11 cellular contexts compared by ENCODE assay signal in the genomic region with DNA sequence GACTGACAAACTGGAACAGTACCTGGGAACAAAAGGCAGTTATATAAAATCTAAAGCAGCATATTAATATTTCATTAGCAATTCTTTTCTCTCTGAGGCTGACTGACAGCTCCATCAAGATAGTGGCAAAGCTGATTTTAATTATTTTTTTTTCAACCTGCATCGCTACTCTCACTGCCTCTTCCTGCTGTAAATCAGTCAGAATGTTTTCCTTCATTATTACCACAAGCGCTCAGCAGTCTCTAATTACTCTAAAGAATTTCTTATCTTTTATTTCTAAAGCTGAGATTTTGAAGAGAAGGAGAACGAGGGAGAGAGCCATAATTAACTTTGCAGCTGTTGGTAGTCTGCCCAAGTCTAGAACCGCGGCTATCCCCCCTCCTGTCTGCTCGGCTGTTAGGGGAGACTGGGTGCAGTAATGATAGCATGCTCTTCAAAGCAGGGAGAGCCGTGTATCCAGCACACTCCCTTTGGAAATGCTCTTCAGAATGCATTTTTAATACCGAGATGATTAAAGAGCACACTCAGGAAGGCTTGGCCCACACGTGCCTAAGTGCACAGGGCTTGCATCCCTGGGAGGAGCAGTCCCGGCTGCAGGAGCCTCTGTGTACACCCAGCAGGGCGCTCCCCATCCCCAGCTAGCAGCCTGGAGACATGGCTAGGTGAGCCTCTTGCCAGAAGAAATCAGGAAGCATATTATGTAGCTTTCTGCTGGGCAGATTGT.
A peak's percentile ranks its signal among the peaks of the same experiment; 100 is the strongest.
DNase-seq lines count a peak whose midpoint lies in the region; ATAC-seq lines count a peak whose summit lies in the region.
"Had no signal": no experiment of that assay in that cellular context is flagged by ENCODE, and none has a peak within 500 bp of the region (broad histone marks: within the 10 kb centered on the region; RNA-seq: fewer than 3 reads in every experiment).

No MANE protein-coding gene starts in this region.

- DNase-seq in NCI-H2081 (lab: John Stamatoyannopoulos, UW) (peak; percentile 29 to 64), NCI-H2081 treated with DMSO at 0.1 percent for 48 hours (lab: John Stamatoyannopoulos, UW) (no peak), NCI-H345 treated with DMSO at 0.1 percent for 48 hours (lab: John Stamatoyannopoulos, UW; ENCODE audit: unreplicated experiment) (peak; percentile 45), NCI-H510A (lab: John Stamatoyannopoulos, UW) (no peak), cortex of kidney (lab: John Stamatoyannopoulos, UW) (no peak)
- DNase-seq in stimulated activated effector memory CD8-positive, alpha-beta T cell treated with anti-CD3 and anti-CD28 coated beads, Interleukin-12 subunit alpha, Interleukin-12 subunit beta, amount 100 ng/mL, for 72 hours (ENCODE audit: low spot score in 2 of 2), result no peak
- DNase-seq in activated CD4-positive, alpha-beta T cell treated with anti-CD3 and anti-CD28 coated beads, Interleukin-2, amount 50 U/mL, for 48 hours, result no peak
- DNase-seq: kidney glomerular epithelial cell; NK-92 treated with Interleukin-12 subunit alpha and Interleukin-12 subunit beta, amount 100 ng/mL, for 24 hours had no signal

- ATAC-seq in HG03064 (IDR thresholded peaks at IDR 0.05; ENCODE audit: low read depth, unreplicated experiment), result peak; percentile 38
- peak; percentile 49 for ATAC-seq in stimulated activated effector memory CD8-positive, alpha-beta T cell treated with anti-CD3 and anti-CD28 coated beads, Interleukin-12 subunit alpha, Interleukin-12 subunit beta, amount 100 ng/mL, for 72 hours
- ATAC-seq: WTC11 had no signal

- H3K4me1 Mint-ChIP-seq in stimulated activated effector memory CD8-positive, alpha-beta T cell treated with anti-CD3 and anti-CD28 coated beads, Interleukin-12 subunit alpha, Interleukin-12 subunit beta, amount 100 ng/mL, for 72 hours, result no peaks in the 10 kb centered on the region
- H3K4me1 Mint-ChIP-seq: WTC11 had no signal

- H3K4me3 Mint-ChIP-seq in stimulated activated effector memory CD8-positive, alpha-beta T cell treated with anti-CD3 and anti-CD28 coated beads, Interleukin-12 subunit alpha, Interleukin-12 subunit beta, amount 100 ng/mL, for 72 hours, result no peak overlapping the region
- H3K4me3 Mint-ChIP-seq: WTC11 had no signal

- no peak overlapping the region for H3K27ac Mint-ChIP-seq in stimulated activated effector memory CD8-positive, alpha-beta T cell treated with anti-CD3 and anti-CD28 coated beads, Interleukin-12 subunit alpha, Interleukin-12 subunit beta, amount 100 ng/mL, for 72 hours
- H3K27ac Mint-ChIP-seq: WTC11 had no signal

- H3K9me3 Mint-ChIP-seq in stimulated activated effector memory CD8-positive, alpha-beta T cell treated with anti-CD3 and anti-CD28 coated beads, Interleukin-12 subunit alpha, Interleukin-12 subunit beta, amount 100 ng/mL, for 72 hours, result no peaks in the 10 kb centered on the region

- H3K36me3 Mint-ChIP-seq in stimulated activated effector memory CD8-positive, alpha-beta T cell treated with anti-CD3 and anti-CD28 coated beads, Interleukin-12 subunit alpha, Interleukin-12 subunit beta, amount 100 ng/mL, for 72 hours, result no peaks in the 10 kb centered on the region

Comparison
In these comparisons a context has a peak if more than half of its experiments do, and no peak if none do; other contexts are left out.
1. DNase-seq: peak in NCI-H2081 (2 of 2) and NCI-H345 treated with DMSO at 0.1 percent for 48 hours (single experiment); none in NCI-H2081 treated with DMSO at 0.1 percent for 48 hours (single experiment), stimulated activated effector memory CD8-positive, alpha-beta T cell treated with anti-CD3 and anti-CD28 coated beads, Interleukin-12 subunit alpha, Interleukin-12 subunit beta, amount 100 ng/mL, for 72 hours (0 of 2), activated CD4-positive, alpha-beta T cell treated with anti-CD3 and anti-CD28 coated beads, Interleukin-2, amount 50 U/mL, for 48 hours (0 of 2), NCI-H510A (single experiment) and cortex of kidney (single experiment).